6 cellular contexts compared by ENCODE assay signal in genomic region chr1:47453910-47454309, GRCh38. TPM values are rescaled to one million over a fixed set of nuclear protein-coding genes. Genes with fewer than 3 reads are reported as not detected.
"Had no signal": no experiment of that assay in that cellular context is flagged by ENCODE, and none has a peak within 500 bp of the region (broad histone marks: within the 10 kb centered on the region; RNA-seq: fewer than 3 reads in every experiment).

No MANE protein-coding gene starts in this region.

RNA-seq across cellular contexts. Expression of gene FOXD2, which starts 16.1 kb away (rescaled TPM):
- total RNA-seq: H1, H9 had no signal

RNA-seq across cellular contexts. Expression of gene FOXE3, which starts 37.8 kb away (rescaled TPM):
- total RNA-seq: GM23338, H1, HFFc6, IMR-90, K562 had no signal
